In genomic region chr7:123747620-123748141, GRCh38 we compare ENCODE assay signal across 8 cellular contexts. TPM values are rescaled to one million over a fixed set of nuclear protein-coding genes. Genes with fewer than 3 reads are reported as not detected.
DNase-seq lines count a peak whose midpoint lies in the region; ATAC-seq lines count a peak whose summit lies in the region.

No MANE protein-coding gene starts in this region.

- peaks cover 61 to 78% (median 78%) of the 10 kb centered on the region in 3 donors for H3K4me1 Mint-ChIP-seq in CD8-positive, alpha-beta memory T cell
- peaks cover 73% of the 10 kb centered on the region for H3K4me1 Mint-ChIP-seq in activated naive CD8-positive, alpha-beta T cell (ENCODE audit: low read depth)

- no peaks in the 10 kb centered on the region for H3K27me3 ChIP-seq in CD8-positive, alpha-beta memory T cell (ENCODE audit: insufficient read depth, low read length, poor library complexity, severe bottlenecking)
- H3K27me3 ChIP-seq in neuron (ENCODE audit: insufficient read depth, low read length): no peaks in the 10 kb centered on the region

- peak in 2 of 5 donors; percentile 10 to 30 for DNase-seq in CD8-positive, alpha-beta memory T cell
- peak; percentile 51 for DNase-seq in HPDE6-E6E7 (ENCODE audit: extremely low spot score)
- peak; percentile 79 for DNase-seq in OCI-M1 (lab: John Stamatoyannopoulos, UW)
- DNase-seq in globus pallidus (ENCODE audit: low spot score): peak; percentile 37

- peaks cover 38% of the 10 kb centered on the region for H3K4me1 ChIP-seq in CD8-positive, alpha-beta memory T cell (ENCODE audit: insufficient read depth, low read length)
- peaks cover 30% of the 10 kb centered on the region for H3K4me1 ChIP-seq in neuron (ENCODE audit: insufficient read depth, low read length)

- H3K9me3 ChIP-seq in CD8-positive, alpha-beta memory T cell (ENCODE audit: low read length): no peaks in the 10 kb centered on the region
- H3K9me3 ChIP-seq in neuron (ENCODE audit: low read length): no peaks in the 10 kb centered on the region

- no peak for ATAC-seq in GM18907 (IDR thresholded peaks at IDR 0.05; ENCODE audit: unreplicated experiment)
- no peak for ATAC-seq in HG03571 (IDR thresholded peaks at IDR 0.05; ENCODE audit: unreplicated experiment)

- H2AFZ ChIP-seq in neuron (ENCODE audit: low read depth, low read length): no peak overlapping the region

- H3K27ac Mint-ChIP-seq in CD8-positive, alpha-beta memory T cell: peak overlapping the region; percentile 64 to 95 (median 91)
- H3K27ac Mint-ChIP-seq in activated naive CD8-positive, alpha-beta T cell: peak overlapping the region; percentile 92

- no peaks in the 10 kb centered on the region for H3K36me3 ChIP-seq in CD8-positive, alpha-beta memory T cell (ENCODE audit: insufficient read depth, low read length)
- H3K36me3 ChIP-seq in neuron (ENCODE audit: insufficient read depth, low read length): no peaks in the 10 kb centered on the region

- peak overlapping the region; percentile 88 to 99 (median 95) for H3K4me3 Mint-ChIP-seq in CD8-positive, alpha-beta memory T cell
- H3K4me3 Mint-ChIP-seq in activated naive CD8-positive, alpha-beta T cell: peak overlapping the region; percentile 98

- POLR2A ChIA-PET in CD8-positive, alpha-beta memory T cell (lab: Charles Lee): interaction anchor here (2.0 kb wide), 1 partner anchor 213 kb away, joined by 9 read pairs; the partner anchor contains the start of gene IQUB

- CTCF ChIA-PET in CD8-positive, alpha-beta memory T cell (lab: Charles Lee): interaction anchor here (1.8 to 2.3 kb wide), 3 partner anchors 13 to 46 kb away, joined by 4 to 7 read pairs (median 4); no protein-coding TSS in a partner anchor

- no peaks in the 10 kb centered on the region for H3K9me3 Mint-ChIP-seq in CD8-positive, alpha-beta memory T cell
- no peaks in the 10 kb centered on the region for H3K9me3 Mint-ChIP-seq in activated naive CD8-positive, alpha-beta T cell (ENCODE audit: low read depth)

- H3K27ac ChIP-seq in CD8-positive, alpha-beta memory T cell (ENCODE audit: low read depth, low read length): peak overlapping the region; percentile 87

- peak overlapping the region; percentile 85 for H3K4me3 ChIP-seq in CD8-positive, alpha-beta memory T cell (ENCODE audit: low read length)
- H3K4me3 ChIP-seq in neuron (ENCODE audit: low read length): peak overlapping the region; percentile 89

- H3K36me3 Mint-ChIP-seq in CD8-positive, alpha-beta memory T cell: peaks cover 0 to 15% (median 0%) of the 10 kb centered on the region in 3 donors
- no peaks in the 10 kb centered on the region for H3K36me3 Mint-ChIP-seq in activated naive CD8-positive, alpha-beta T cell

- H3K27me3 Mint-ChIP-seq in CD8-positive, alpha-beta memory T cell: no peaks in the 10 kb centered on the region
- H3K27me3 Mint-ChIP-seq in activated naive CD8-positive, alpha-beta T cell: no peaks in the 10 kb centered on the region

RNA-seq across cellular contexts. Expression of gene WASL, which starts 1.1 kb away (rescaled TPM):
- 1 to 10 TPM; 7.3 to 7.4 TPM for total RNA-seq in CD8-positive, alpha-beta memory T cell
- 2.8 TPM for polyA plus RNA-seq in CD8-positive, alpha-beta memory T cell
